ENCODE assay signal across 16 cellular contexts in the genomic region with DNA sequence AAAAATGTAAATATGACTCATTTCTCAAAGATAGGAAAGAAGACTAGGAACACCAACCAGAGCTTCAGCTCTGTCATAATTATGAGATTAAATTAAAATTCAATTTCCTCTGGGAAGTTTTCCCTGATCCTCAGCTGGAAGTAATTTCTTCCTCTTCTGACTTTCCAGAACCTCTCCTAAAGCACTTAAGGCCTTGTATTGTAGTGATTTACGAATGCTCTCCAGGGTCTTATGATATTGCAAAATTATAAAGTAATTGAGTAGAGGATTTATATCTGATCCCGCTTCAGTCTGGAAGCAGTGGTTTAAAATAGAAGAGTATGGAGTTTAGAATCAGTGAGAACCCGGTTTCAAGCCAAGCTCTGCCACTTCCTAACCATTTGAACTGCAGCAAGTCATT.
DNase-seq lines count a peak whose midpoint lies in the region; ATAC-seq, FAIRE-seq and TF ChIP-seq lines count a peak whose summit lies in the region.
"Had no signal": no experiment of that assay in that cellular context is flagged by ENCODE, and none has a peak within 500 bp of the region (broad histone marks: within the 10 kb centered on the region; RNA-seq: fewer than 3 reads in every experiment).

No MANE protein-coding gene starts in this region.

- CTCF ChIA-PET in CD4-positive, alpha-beta T cell (lab: Charles Lee) = no interaction called here

- no peaks in the 10 kb centered on the region for H3K27me3 Mint-ChIP-seq in CD4-positive, alpha-beta T cell

- no peak overlapping the region for H3K27ac Mint-ChIP-seq in CD4-positive, alpha-beta T cell

- H3K4me1 Mint-ChIP-seq in CD4-positive, alpha-beta T cell (ENCODE audit: low read depth) = no peaks in the 10 kb centered on the region

- no peak overlapping the region for H3K27ac ChIP-seq in CD4-positive, alpha-beta T cell (ENCODE audit: low read depth, low read length)

- H3K4me3 ChIP-seq in foreskin fibroblast (ENCODE audit: low read depth in 1 of 2, low read length in 2 of 2) = no peak overlapping the region

- intact Hi-C loops in CD4-positive, alpha-beta T cell (cut with DNase I, micrococcal nuclease) = no loop called here

- H3K27me3 ChIP-seq in CD4-positive, alpha-beta T cell (ENCODE audit: control insufficient read depth, insufficient read depth, low read length) = peaks cover 3% of the 10 kb centered on the region

- no peaks in the 10 kb centered on the region for H3K9me3 Mint-ChIP-seq in CD4-positive, alpha-beta T cell

- H3K4me3 Mint-ChIP-seq in CD4-positive, alpha-beta T cell = no peak overlapping the region

- TF ChIP-seq POLR2A in GM12892 (IDR thresholded peaks at IDR 0.05; ENCODE audit: low read depth, low read length) = no peak

- POLR2A ChIA-PET in CD4-positive, alpha-beta T cell (lab: Charles Lee) = no interaction called here

- H3K36me3 Mint-ChIP-seq in CD4-positive, alpha-beta T cell (ENCODE audit: low read depth) = no peaks in the 10 kb centered on the region

- DNase-seq in AG08395 (ENCODE audit: low spot score) = no peak
- DNase-seq in GM12892 (ENCODE audit: insufficient read length) = no peak
- DNase-seq in foreskin fibroblast = no peak
- DNase-seq in CD4-positive, alpha-beta T cell = no peak
- DNase-seq: activated CD4-positive, CD25-positive, alpha-beta regulatory T cell treated with anti-CD3 and anti-CD28 coated beads, Interleukin-2, amount 50 U/mL, for 72 hours; activated T-cell treated with anti-CD3 and anti-CD28 coated beads, Interleukin-2, amount 50 U/mL, for 1 hour; anterior cingulate cortex; DMS79; HCEC 1CT; NCI-H1436; stimulated activated CD4-positive, alpha-beta T cell treated with anti-CD3 and anti-CD28 coated beads, Interleukin-2, amount 100 ng/mL, for 48 hours; stimulated activated naive CD4-positive, alpha-beta T cell treated with Interleukin-2 at 50 U/mL for 16 hours had no signal

- H3K9me3 ChIP-seq in CD4-positive, alpha-beta T cell (ENCODE audit: control insufficient read depth, low read length) = no peaks in the 10 kb centered on the region

- peak; percentile 9 for ATAC-seq in GM18499 (IDR thresholded peaks at IDR 0.05; ENCODE audit: insufficient read depth, unreplicated experiment)
- ATAC-seq in GM21367 (IDR thresholded peaks at IDR 0.05; ENCODE audit: unreplicated experiment) = peak; percentile 12
- peak; percentile 1 for ATAC-seq in HG02884 (IDR thresholded peaks at IDR 0.05; ENCODE audit: unreplicated experiment)
- ATAC-seq in HG03469 (IDR thresholded peaks at IDR 0.05; ENCODE audit: unreplicated experiment) = peak; percentile 2
- no peak for ATAC-seq in CD4-positive, alpha-beta T cell (ENCODE audit: poor library complexity)

- no peak for TF ChIP-seq CTCF in foreskin fibroblast (IDR thresholded peaks at IDR 0.05; ENCODE audit: low read depth, low read length)
- TF ChIP-seq CTCF in CD4-positive, alpha-beta T cell (IDR thresholded peaks at IDR 0.05) = no peak

- FAIRE-seq in GM12892 (lab: Jason Lieb, UNC) = no peak
